8 cellular contexts compared by ENCODE assay signal in genomic region chr10:103053659-103054581, GRCh38.
DNase-seq lines count a peak whose midpoint lies in the region; ATAC-seq and TF ChIP-seq lines count a peak whose summit lies in the region.

No MANE protein-coding gene starts in this region.

- H3K79me2 ChIP-seq in GM23248 (ENCODE audit: insufficient read depth): no peaks in the 10 kb centered on the region

- H3K9me2 ChIP-seq in GM23248 (ENCODE audit: insufficient read depth): no peaks in the 10 kb centered on the region

- H3K4me3 Mint-ChIP-seq in endothelial cell (ENCODE audit: unreplicated experiment): no peak overlapping the region
- H3K4me3 Mint-ChIP-seq in stimulated activated effector memory CD8-positive, alpha-beta T cell treated with anti-CD3 and anti-CD28 coated beads, Interleukin-12 subunit alpha, Interleukin-12 subunit beta, amount 100 ng/mL, for 72 hours: peak overlapping the region; percentile 74

- H3K36me3 ChIP-seq in GM23248 (ENCODE audit: low read depth) (no peaks in the 10 kb centered on the region; the same call in 1 of the 2 replicates), mucosa of descending colon (ENCODE audit: low read depth) (no peaks in the 10 kb centered on the region)

- H3K27me3 ChIP-seq in GM23248 (replicated peaks; ENCODE audit: insufficient read depth): no peaks in the 10 kb centered on the region

- in situ Hi-C loops in GM23248 (cut with MboI): loop anchor here (10.0 to 25.0 kb wide), 2 partner anchors 129 to 317 kb away; partner anchors contain the start of gene WBP1L

- H3K9me3 Mint-ChIP-seq in endothelial cell (ENCODE audit: unreplicated experiment): no peaks in the 10 kb centered on the region
- H3K9me3 Mint-ChIP-seq in stimulated activated effector memory CD8-positive, alpha-beta T cell treated with anti-CD3 and anti-CD28 coated beads, Interleukin-12 subunit alpha, Interleukin-12 subunit beta, amount 100 ng/mL, for 72 hours: no peaks in the 10 kb centered on the region

- 75 to 84% methylated on average over 20 of the region's 20 CpGs for WGBS in GM23248 (ENCODE audit: low coverage in 1 of 2, low lambda C conversion rate in 2 of 2, missing lambda C conversion rate in 2 of 2), 2 experiments

- H3K4me3 ChIP-seq in GM23248 (no peak overlapping the region), NB4 (ENCODE audit: low read depth, low read length) (no peak overlapping the region), mucosa of descending colon (no peak overlapping the region)

- TF ChIP-seq CTCF in NB4 (IDR thresholded peaks at IDR 0.05; ENCODE audit: low read depth, low read length): peak; percentile 35
- TF ChIP-seq CTCF in endothelial cell (IDR thresholded peaks at IDR 0.05; ENCODE audit: unreplicated experiment): no peak
- TF ChIP-seq CTCF in mucosa of descending colon (IDR thresholded peaks at IDR 0.05): no peak

- H3K36me3 Mint-ChIP-seq in endothelial cell (ENCODE audit: low read depth, unreplicated experiment): no peaks in the 10 kb centered on the region
- no peaks in the 10 kb centered on the region for H3K36me3 Mint-ChIP-seq in stimulated activated effector memory CD8-positive, alpha-beta T cell treated with anti-CD3 and anti-CD28 coated beads, Interleukin-12 subunit alpha, Interleukin-12 subunit beta, amount 100 ng/mL, for 72 hours

- TF ChIP-seq POLR2A in NB4 (IDR thresholded peaks at IDR 0.05; ENCODE audit: extremely low read depth, insufficient read length): no peak

- no peaks in the 10 kb centered on the region for H3K4me1 ChIP-seq in GM23248 (ENCODE audit: insufficient read depth)
- H3K4me1 ChIP-seq in mucosa of descending colon (ENCODE audit: low read depth): no peaks in the 10 kb centered on the region

- H3K9ac ChIP-seq in GM23248: no peak overlapping the region

- no peaks in the 10 kb centered on the region for H4K20me1 ChIP-seq in GM23248 (ENCODE audit: insufficient read depth)

- ATAC-seq in mucosa of descending colon: peak; percentile 91
- peak; percentile 94 for ATAC-seq in stimulated activated effector memory CD8-positive, alpha-beta T cell treated with anti-CD3 and anti-CD28 coated beads, Interleukin-12 subunit alpha, Interleukin-12 subunit beta, amount 100 ng/mL, for 72 hours

- peaks cover 2% of the 10 kb centered on the region for H3K27me3 Mint-ChIP-seq in endothelial cell (ENCODE audit: unreplicated experiment)

- H3K9me3 ChIP-seq in GM23248 (ENCODE audit: low read depth) (no peaks in the 10 kb centered on the region), mucosa of descending colon (no peaks in the 10 kb centered on the region)

- DNase-seq in GM03348 (ENCODE audit: low spot score) (peak; percentile 72), GM23248 (peak; percentile 22), NB4 (ENCODE audit: low read depth) (peak; percentile 58), endothelial cell (ENCODE audit: low spot score) (peak; percentile 39), mucosa of descending colon (peak in 2 of 3 donors; percentile 48 to 63), NCI-H2107 treated with DMSO at 0.1 percent for 48 hours (lab: John Stamatoyannopoulos, UW; ENCODE audit: unreplicated experiment) (no peak)
- peak; percentile 28 for DNase-seq in activated CD8-positive, alpha-beta memory T cell treated with anti-CD3 and anti-CD28 coated beads, Interleukin-2, amount 50 U/mL, for 1 hour (ENCODE audit: extremely low read depth)
- DNase-seq in stimulated activated effector memory CD8-positive, alpha-beta T cell treated with anti-CD3 and anti-CD28 coated beads, Interleukin-12 subunit alpha, Interleukin-12 subunit beta, amount 100 ng/mL, for 72 hours (ENCODE audit: low spot score in 2 of 2): peak; percentile 11 to 78

- H3F3A ChIP-seq in GM23248 (ENCODE audit: insufficient read depth): peaks cover 5% of the 10 kb centered on the region; the same call in 1 of the 2 replicates

- no peak overlapping the region for H3K27ac Mint-ChIP-seq in endothelial cell (ENCODE audit: unreplicated experiment)
- H3K27ac Mint-ChIP-seq in stimulated activated effector memory CD8-positive, alpha-beta T cell treated with anti-CD3 and anti-CD28 coated beads, Interleukin-12 subunit alpha, Interleukin-12 subunit beta, amount 100 ng/mL, for 72 hours: peak overlapping the region; percentile 82

- intact Hi-C loops in mucosa of descending colon (cut with DNase I, micrococcal nuclease): no loop called here

- H3K4me1 Mint-ChIP-seq in endothelial cell (ENCODE audit: unreplicated experiment): peaks cover 4% of the 10 kb centered on the region
- H3K4me1 Mint-ChIP-seq in stimulated activated effector memory CD8-positive, alpha-beta T cell treated with anti-CD3 and anti-CD28 coated beads, Interleukin-12 subunit alpha, Interleukin-12 subunit beta, amount 100 ng/mL, for 72 hours: peaks cover 28% of the 10 kb centered on the region

- no peak overlapping the region for H3K4me2 ChIP-seq in GM23248 (ENCODE audit: unreplicated experiment)

- no peak overlapping the region for H3K27ac ChIP-seq in GM23248

- no peak overlapping the region for H2AFZ ChIP-seq in GM23248
